In the genomic region with DNA sequence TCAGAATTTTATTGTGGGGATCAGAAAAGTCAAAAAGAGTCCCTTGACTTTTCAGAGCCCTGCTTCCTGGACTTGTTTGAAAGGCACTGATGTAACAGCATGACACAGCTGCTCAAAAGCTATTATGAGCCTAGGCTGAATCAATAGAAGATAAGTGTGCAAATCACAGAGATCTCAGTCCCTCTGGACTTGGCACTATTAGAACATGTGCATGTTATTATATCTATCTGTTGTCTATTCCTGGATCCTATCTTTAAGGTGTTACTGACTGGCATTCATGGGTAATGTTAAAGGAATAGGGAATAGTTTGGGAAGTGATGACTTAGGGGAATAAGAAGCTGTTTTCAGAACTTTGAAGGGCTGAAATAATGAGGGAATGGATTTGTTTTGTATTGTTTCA, we compare ENCODE assay signal across 20 cellular contexts.
DNase-seq lines count a peak whose midpoint lies in the region; TF ChIP-seq lines count a peak whose summit lies in the region.
"Had no signal": no experiment of that assay in that cellular context is flagged by ENCODE, and none has a peak within 500 bp of the region (broad histone marks: within the 10 kb centered on the region; RNA-seq: fewer than 3 reads in every experiment).

No MANE protein-coding gene starts in this region.

- TF ChIP-seq CTCF in vagina (IDR thresholded peaks at IDR 0.05), result no peak

- H3K4me1 ChIP-seq in adipocyte (ENCODE audit: control insufficient read depth, insufficient read depth, low read length), result no peaks in the 10 kb centered on the region
- H3K4me1 ChIP-seq in vagina, result no peaks in the 10 kb centered on the region
- H3K4me1 ChIP-seq: SJSA1, upper lobe of right lung had no signal

- DNase-seq in DMS 273 (lab: John Stamatoyannopoulos, UW; ENCODE audit: unreplicated experiment) (peak; percentile 33), DMS 273 treated with DMSO at 0.1 percent for 48 hours (lab: John Stamatoyannopoulos, UW) (no peak), NCI-H345 (lab: John Stamatoyannopoulos, UW) (peak; percentile 69), adipocyte (ENCODE audit: low read depth) (peak; percentile 22), substantia nigra (lab: John Stamatoyannopoulos, UW) (no peak), vagina (ENCODE audit: extremely low spot score in 2 of 2) (no peak), G401 (ENCODE audit: low spot score) (no peak), C1 segment of cervical spinal cord (lab: John Stamatoyannopoulos, UW) (no peak)
- DNase-seq: activated CD4-positive, alpha-beta T cell treated with anti-CD3 and anti-CD28 coated beads for 36 hours; activated CD8-positive, alpha-beta memory T cell treated with anti-CD3 and anti-CD28 coated beads, Interleukin-2, amount 50 U/mL, for 48 hours; activated gamma-delta T cell treated with Interleukin-2 at 50 U/mL for 16 hours; CD4-positive, CD25-positive, alpha-beta regulatory T cell; left cardiac atrium; NCI-H2227 treated with DMSO at 0.1 percent for 48 hours; stimulated activated CD4-positive, alpha-beta T cell treated with anti-CD3 and anti-CD28 coated beads, Interleukin-15, amount 100 ng/mL, for 24 hours; stimulated activated naive CD8-positive, alpha-beta T cell treated with anti-CD3 and anti-CD28 coated beads, Interleukin-15, Interleukin-2, amounts not matched to agents 100 U/mL and 50 U/mL, for 24 hours; T1000; upper lobe of right lung had no signal

- H3K27me3 ChIP-seq in adipocyte (replicated peaks; ENCODE audit: control insufficient read depth, insufficient read depth, low read length) (no peaks in the 10 kb centered on the region), vagina (no peaks in the 10 kb centered on the region)
- H3K27me3 ChIP-seq: SJSA1, upper lobe of right lung had no signal

- H3K9ac ChIP-seq in adipocyte (ENCODE audit: low read length), result no peak overlapping the region

- H3K4me3 ChIP-seq in adipocyte (ENCODE audit: low read length) (no peak overlapping the region), vagina (no peak overlapping the region)
- H3K4me3 ChIP-seq: SJSA1, upper lobe of right lung had no signal

- H3K9me3 ChIP-seq in adipocyte (ENCODE audit: control insufficient read depth, low read length) (no peaks in the 10 kb centered on the region), vagina (no peaks in the 10 kb centered on the region)
- H3K9me3 ChIP-seq: SJSA1, upper lobe of right lung had no signal

- no peak for TF ChIP-seq POLR2A in vagina (IDR thresholded peaks at IDR 0.05)

- H3K27ac ChIP-seq in substantia nigra (ENCODE audit: low read depth, low read length, poor library complexity, severe bottlenecking), result peak overlapping the region; percentile 74
- H3K27ac ChIP-seq in vagina, result no peak overlapping the region
- H3K27ac ChIP-seq: 22Rv1, SJSA1, upper lobe of right lung had no signal

- in situ Hi-C loops in G401 (cut with HindIII; ENCODE audit: low sequenced_read_pairs), result no loop called here

- H3K36me3 ChIP-seq in adipocyte (ENCODE audit: control insufficient read depth, insufficient read depth, low read length, severe bottlenecking) (no peaks in the 10 kb centered on the region), vagina (no peaks in the 10 kb centered on the region)
- H3K36me3 ChIP-seq: SJSA1, upper lobe of right lung had no signal

- intact Hi-C loops in vagina (cut with DNase I), result no loop called here

Comparison
In these comparisons a context has a peak if more than half of its experiments do, and no peak if none do; other contexts are left out.
1. DNase-seq: peak in DMS 273 (single experiment), NCI-H345 (single experiment) and adipocyte (single experiment); none in DMS 273 treated with DMSO at 0.1 percent for 48 hours (single experiment), substantia nigra (0 of 49), vagina (0 of 2), G401 (single experiment) and C1 segment of cervical spinal cord (0 of 14).